8 cellular contexts compared by ENCODE assay signal in genomic region chr19:44644391-44645016, GRCh38. TPM values are rescaled to one million over a fixed set of nuclear protein-coding genes. Genes with fewer than 3 reads are reported as not detected.
DNase-seq lines count a peak whose midpoint lies in the region; ATAC-seq and TF ChIP-seq lines count a peak whose summit lies in the region.

No MANE protein-coding gene starts in this region.

- intact Hi-C loops in mucosa of descending colon (cut with DNase I, micrococcal nuclease) = no loop called here
- intact Hi-C loops in uterus (cut with DNase I; ENCODE audit: low total_unique reads) = no loop called here

- DNase-seq in AG04450 (ENCODE audit: low read depth, low spot score) (no peak), GM13976 (ENCODE audit: low spot score) (peak; percentile 51), RPMI7951 (ENCODE audit: low read depth) (peak; percentile 38), mucosa of descending colon (peak in 1 of 3 donors; percentile 45), uterus (peak in 1 of 2 donors; percentile 34), mucosa of gallbladder (ENCODE audit: low spot score) (no peak)

- H3K27me3 ChIP-seq in AG04450 (ENCODE audit: control insufficient read depth, insufficient read depth, low read length) = no peaks in the 10 kb centered on the region
- H3K27me3 ChIP-seq in ectodermal cell (ENCODE audit: control insufficient read depth, insufficient read depth, low read length, poor library complexity, severe bottlenecking) = peaks cover 14% of the 10 kb centered on the region
- H3K27me3 ChIP-seq in uterus = no peaks in the 10 kb centered on the region

- H3K9me3 ChIP-seq in AG04450 (ENCODE audit: control insufficient read depth, insufficient read depth, low read length) (no peaks in the 10 kb centered on the region; the same call in 1 of the 2 replicates), ectodermal cell (ENCODE audit: control insufficient read depth, low read length) (no peaks in the 10 kb centered on the region), mucosa of descending colon (no peaks in the 10 kb centered on the region), uterus (no peaks in the 10 kb centered on the region)

- H3K27ac ChIP-seq in AG04450 (ENCODE audit: low read depth, low read length) = peak overlapping the region; percentile 75
- H3K27ac ChIP-seq in ectodermal cell (ENCODE audit: insufficient read depth, low read depth, low read length, poor library complexity, severe bottlenecking) = peak overlapping the region; percentile 33
- H3K27ac ChIP-seq in uterus = peak overlapping the region; percentile 75 to 81

- WGBS in ectodermal cell, 2 experiments = 4 to 6% methylated on average over 12 to 14 of the region's 14 CpGs

- peak overlapping the region; percentile 96 for H3K4me3 ChIP-seq in AG04450 (ENCODE audit: low read depth, low read length)
- H3K4me3 ChIP-seq in ectodermal cell (ENCODE audit: insufficient read depth, low read depth, low read length) = peak overlapping the region; percentile 51
- peak overlapping the region; percentile 68 for H3K4me3 ChIP-seq in mucosa of descending colon
- H3K4me3 ChIP-seq in uterus = peak overlapping the region; percentile 61 to 63

- in situ Hi-C loops in GM13976 (cut with MboI; ENCODE audit: low sequenced_read_pairs, unreplicated experiment) = no loop called here

- TF ChIP-seq POLR2A in uterus (IDR thresholded peaks at IDR 0.05) = no peak

- POLR2A ChIA-PET in AG04450 (lab: Yijun Ruan, JAX) = interaction anchor here (0.6 to 2.4 kb wide), 12 partner anchors 9 to 113 kb away, joined by 3 to 12 read pairs (median 6); no protein-coding TSS in a partner anchor

- CTCF ChIA-PET in AG04450 (lab: Charles Lee) = interaction anchor here (1.0 to 2.9 kb wide), 2 partner anchors 10 to 13 kb away, joined by 3 to 9 read pairs; no protein-coding TSS in a partner anchor

- ATAC-seq in mucosa of descending colon (peak; percentile 65), GM19452 (IDR thresholded peaks at IDR 0.05; ENCODE audit: unreplicated experiment) (no peak)

- H3K4me1 ChIP-seq in ectodermal cell (ENCODE audit: control insufficient read depth, insufficient read depth, low read length) = no peaks in the 10 kb centered on the region
- peaks cover 18% of the 10 kb centered on the region for H3K4me1 ChIP-seq in mucosa of descending colon (ENCODE audit: low read depth)
- peaks cover 0 to 11% of the 10 kb centered on the region in 2 donors for H3K4me1 ChIP-seq in uterus

- H3K36me3 ChIP-seq in ectodermal cell (ENCODE audit: control insufficient read depth, insufficient read depth, low read length) (no peaks in the 10 kb centered on the region), mucosa of descending colon (ENCODE audit: low read depth) (no peaks in the 10 kb centered on the region), uterus (no peaks in the 10 kb centered on the region)

- TF ChIP-seq CTCF in AG04450 (IDR thresholded peaks at IDR 0.05; ENCODE audit: low read depth, low read length) = no peak
- no peak for TF ChIP-seq CTCF in GM13976 (IDR thresholded peaks at IDR 0.05; ENCODE audit: borderline replicate concordance, control extremely low read depth, extremely low read depth, insufficient read depth, missing control alignments)
- no peak for TF ChIP-seq CTCF in mucosa of descending colon (IDR thresholded peaks at IDR 0.05)
- TF ChIP-seq CTCF in uterus (IDR thresholded peaks at IDR 0.05) = no peak

RNA-seq across cellular contexts. Expression of gene PVR, which starts 0.8 kb away (rescaled TPM):
- 125 and 151 TPM in 2 replicates for polyA plus RNA-seq in AG04450 (2011; rRNA removed)
- polyA minus RNA-seq in AG04450 (2011; rRNA and poly(A)+ RNA removed) = 148 and 175 TPM in 2 replicates
- 34.2 and 35.7 TPM in 2 replicates for total RNA-seq in RPMI7951 (2014; rRNA removed; shearing (Covaris generic))
- polyA plus RNA-seq in ectodermal cell (2013, experiment 1 of 4) = 9.0 TPM
- polyA plus RNA-seq in ectodermal cell (2013, experiment 2 of 4) = 10.7 TPM
- polyA plus RNA-seq in ectodermal cell (2013, experiment 3 of 4) = 7.8 TPM
- polyA plus RNA-seq in ectodermal cell (2013, experiment 4 of 4) = 7.4 TPM
- total RNA-seq in mucosa of descending colon (10 to 100 TPM; 23.8 to 39.8 (median 26.7) TPM), uterus (10 to 100 TPM in 3 of 4 donors, 1 to 10 TPM in 1; 7.9 to 45.3 (median 28.0) TPM), mucosa of gallbladder (42.8 TPM)

RNA-seq across cellular contexts. Expression of gene CEACAM19, which starts 26.8 kb away (rescaled TPM):
- 11.3 and 13.8 TPM in 2 replicates for polyA plus RNA-seq in AG04450 (2011; rRNA removed)
- polyA minus RNA-seq in AG04450 (2011; rRNA and poly(A)+ RNA removed) = 9.1 and 11.2 TPM in 2 replicates
- total RNA-seq in RPMI7951 (2014; rRNA removed; shearing (Covaris generic)) = 0.12 and 0.20 TPM in 2 replicates
- 1.9 TPM for polyA plus RNA-seq in ectodermal cell (2013, experiment 1 of 4)
- 2.5 TPM for polyA plus RNA-seq in ectodermal cell (2013, experiment 2 of 4)
- polyA plus RNA-seq in ectodermal cell (2013, experiment 3 of 4) = 1.8 TPM
- 1.7 TPM for polyA plus RNA-seq in ectodermal cell (2013, experiment 4 of 4)
- 1 to 10 TPM; 5.8 to 8.0 (median 6.9) TPM for total RNA-seq in mucosa of descending colon
- 10 to 100 TPM in 1 of 4 donors, 1 to 10 TPM in 3; 1.0 to 16.1 (median 1.3) TPM for total RNA-seq in uterus
- 10.9 TPM for total RNA-seq in mucosa of gallbladder

RNA-seq across cellular contexts. Expression of gene IGSF23, which starts 31.1 kb away (rescaled TPM):
- polyA plus RNA-seq in AG04450 (2011; rRNA removed) = 0.27 and 0.37 TPM in 2 replicates
- not detected in 2 replicates for polyA minus RNA-seq in AG04450 (2011; rRNA and poly(A)+ RNA removed)
- total RNA-seq in RPMI7951 (2014; rRNA removed; shearing (Covaris generic)) = not detected in 2 replicates
- polyA plus RNA-seq in ectodermal cell (2013, experiment 1 of 4) = not detected
- not detected for polyA plus RNA-seq in ectodermal cell (2013, experiment 2 of 4)
- polyA plus RNA-seq in ectodermal cell (2013, experiment 3 of 4) = not detected
- not detected for polyA plus RNA-seq in ectodermal cell (2013, experiment 4 of 4)
- not detected for total RNA-seq in mucosa of descending colon
- total RNA-seq in uterus = not detected
- total RNA-seq in mucosa of gallbladder = not detected

RNA-seq across cellular contexts. Expression of gene CEACAM16, which starts 54.4 kb away (rescaled TPM):
- polyA plus RNA-seq in AG04450 (2011; rRNA removed) = not detected in 2 replicates
- polyA minus RNA-seq in AG04450 (2011; rRNA and poly(A)+ RNA removed) = not detected in 2 replicates
- total RNA-seq in RPMI7951 (2014; rRNA removed; shearing (Covaris generic)) = 0.20 TPM in 1 of 2 replicates, not detected in the other
- polyA plus RNA-seq in ectodermal cell (2013, experiment 1 of 4) = not detected
- polyA plus RNA-seq in ectodermal cell (2013, experiment 2 of 4) = not detected
- not detected for polyA plus RNA-seq in ectodermal cell (2013, experiment 3 of 4)
- polyA plus RNA-seq in ectodermal cell (2013, experiment 4 of 4) = not detected
- total RNA-seq in mucosa of descending colon (under 1 TPM in 1 of 3 donors, not detected in 2; 0.17 TPM), uterus (not detected), mucosa of gallbladder (0.12 TPM)

Comparison
In these comparisons a context has a peak if more than half of its experiments do, and no peak if none do; other contexts are left out.
1. DNase-seq: peak in GM13976 (single experiment) and RPMI7951 (single experiment); none in AG04450 (single experiment) and mucosa of gallbladder (single experiment).
2. Peak in every context shown above with its lines, with median percentiles within 50 percentile points of each other: H3K27ac ChIP-seq and H3K4me3 ChIP-seq.